Comparison of ENCODE assay signal across 7 cellular contexts in the genomic region with DNA sequence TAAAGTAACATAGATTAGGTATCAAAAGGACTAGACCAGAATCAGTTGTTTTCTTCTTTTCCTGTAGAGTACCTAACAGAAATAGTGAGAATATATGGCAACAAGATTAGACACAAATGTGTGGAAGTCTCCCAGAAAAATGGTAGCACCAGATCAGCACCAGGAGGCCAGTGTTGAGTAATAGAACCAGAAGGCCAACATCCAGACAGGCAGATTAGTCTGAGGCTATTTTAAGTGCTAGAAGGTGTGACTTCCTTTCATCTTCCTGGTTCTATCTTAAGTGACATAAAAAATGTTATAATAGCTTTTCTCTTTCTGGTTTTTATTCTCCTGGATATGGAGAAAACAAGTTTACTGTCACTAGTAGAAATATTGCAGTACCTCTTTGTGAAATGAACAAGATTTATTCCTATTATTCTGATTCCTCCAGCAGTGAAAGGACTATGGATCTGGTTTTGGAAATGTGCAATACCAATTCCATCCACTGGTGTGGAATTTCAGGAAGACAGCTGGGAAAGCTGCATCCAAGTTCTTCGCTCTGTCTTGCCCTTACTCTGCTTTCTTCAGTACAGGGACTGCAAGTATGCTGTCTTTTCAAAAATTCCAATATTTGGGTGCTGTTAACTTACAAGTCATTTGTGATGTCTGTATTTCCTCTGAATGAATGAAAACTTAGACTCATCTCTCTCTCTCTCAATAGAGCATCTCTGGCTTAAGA. TPM values are rescaled to one million over a fixed set of nuclear protein-coding genes. Genes with fewer than 3 reads are reported as not detected.
A peak's percentile ranks its signal among the peaks of the same experiment; 100 is the strongest.
DNase-seq lines count a peak whose midpoint lies in the region; ATAC-seq and TF ChIP-seq lines count a peak whose summit lies in the region.
"Had no signal": no experiment of that assay in that cellular context is flagged by ENCODE, and none has a peak within 500 bp of the region (broad histone marks: within the 10 kb centered on the region; RNA-seq: fewer than 3 reads in every experiment).

No MANE protein-coding gene starts in this region.

- 89 to 91% methylated on average over 1 of the region's 1 CpG for WGBS in aorta, 2 donors

- no peaks in the 10 kb centered on the region for H3K27me3 ChIP-seq in aorta (ENCODE audit: control insufficient read depth in 1 of 2, insufficient read depth in 2 of 2, low read length in 1 of 2)
- H3K27me3 ChIP-seq: thyroid gland had no signal

- no peak overlapping the region for H3K27ac ChIP-seq in aorta (ENCODE audit: low read depth in 1 of 2, low read length in 2 of 2)
- H3K27ac ChIP-seq: thyroid gland had no signal

- H3K4me1 ChIP-seq in aorta (ENCODE audit: control insufficient read depth in 1 of 2, insufficient read depth in 2 of 2, low read length in 2 of 2) = no peaks in the 10 kb centered on the region
- H3K4me1 ChIP-seq: thyroid gland had no signal

- TF ChIP-seq CTCF in AG09309 (IDR thresholded peaks at IDR 0.05; ENCODE audit: control insufficient read depth, insufficient read depth, low read depth, low read length, missing control alignments) = peak; percentile 47
- TF ChIP-seq CTCF in LNCaP clone FGC (IDR thresholded peaks at IDR 0.05; ENCODE audit: control insufficient read depth, extremely low read depth, insufficient read depth) = peak; percentile 32; the same call in 1 of the 2 replicates

- ATAC-seq in aorta (ENCODE audit: low FRiP score) (no peak), HG02588 (IDR thresholded peaks at IDR 0.05; ENCODE audit: unreplicated experiment) (no peak)

- H3K9me3 ChIP-seq in aorta (ENCODE audit: control insufficient read depth, low read length) = no peaks in the 10 kb centered on the region
- H3K9me3 ChIP-seq: thyroid gland had no signal

- DNase-seq in AG09309 (ENCODE audit: low read depth) = no peak
- DNase-seq in LNCaP clone FGC (ENCODE audit: low read depth) = no peak
- DNase-seq in glomerular visceral epithelial cell (ENCODE audit: extremely low spot score) = peak; percentile 9
- no peak for DNase-seq in aorta
- DNase-seq in NAMALWA (ENCODE audit: low spot score) = no peak
- DNase-seq: thyroid gland had no signal

- no peaks in the 10 kb centered on the region for H3K36me3 ChIP-seq in aorta (ENCODE audit: control insufficient read depth in 1 of 2, insufficient read depth in 2 of 2, low read length in 1 of 2)

- H3K4me3 ChIP-seq in AG09309 (ENCODE audit: control insufficient read depth, low read depth, low read length) = no peak overlapping the region
- no peak overlapping the region for H3K4me3 ChIP-seq in LNCaP clone FGC (ENCODE audit: low read depth, low read length)
- H3K4me3 ChIP-seq in aorta (ENCODE audit: low read length in 2 of 2) = no peak overlapping the region
- H3K4me3 ChIP-seq: thyroid gland had no signal

- intact Hi-C loops in aorta (cut with DNase I) = no loop called here

RNA-seq across cellular contexts. Expression of a gene that starts 39.1 kb away (rescaled TPM):
- 1 to 10 TPM; 2.7 TPM for total RNA-seq in aorta
- polyA plus RNA-seq in aorta = 1 to 10 TPM; 2.1 to 2.6 TPM

RNA-seq across cellular contexts. Expression of a gene that starts 39.1 kb away (rescaled TPM):
- 10 to 100 TPM; 19.1 TPM for total RNA-seq in aorta
- polyA plus RNA-seq in aorta = 10 to 100 TPM; 11.6 to 16.1 TPM

RNA-seq across cellular contexts. Expression of a gene that starts 39.8 kb away (rescaled TPM):
- total RNA-seq in aorta = 10 to 100 TPM; 17.9 to 21.9 TPM
- polyA plus RNA-seq in aorta = 1 to 10 TPM; 7.0 to 7.6 TPM

RNA-seq across cellular contexts. Expression of a gene that starts 57.9 kb away (rescaled TPM):
- 10 to 100 TPM; 21.9 to 23.2 TPM for total RNA-seq in aorta
- polyA plus RNA-seq in aorta = 1 to 10 TPM; 6.5 to 8.8 TPM

RNA-seq across cellular contexts. Expression of a gene that starts 58.0 kb away (rescaled TPM):
- total RNA-seq in aorta = 10 to 100 TPM; 14.0 to 16.5 TPM
- 1 to 10 TPM; 2.5 to 7.0 TPM for polyA plus RNA-seq in aorta
